8 cellular contexts compared by ENCODE assay signal in the genomic region with DNA sequence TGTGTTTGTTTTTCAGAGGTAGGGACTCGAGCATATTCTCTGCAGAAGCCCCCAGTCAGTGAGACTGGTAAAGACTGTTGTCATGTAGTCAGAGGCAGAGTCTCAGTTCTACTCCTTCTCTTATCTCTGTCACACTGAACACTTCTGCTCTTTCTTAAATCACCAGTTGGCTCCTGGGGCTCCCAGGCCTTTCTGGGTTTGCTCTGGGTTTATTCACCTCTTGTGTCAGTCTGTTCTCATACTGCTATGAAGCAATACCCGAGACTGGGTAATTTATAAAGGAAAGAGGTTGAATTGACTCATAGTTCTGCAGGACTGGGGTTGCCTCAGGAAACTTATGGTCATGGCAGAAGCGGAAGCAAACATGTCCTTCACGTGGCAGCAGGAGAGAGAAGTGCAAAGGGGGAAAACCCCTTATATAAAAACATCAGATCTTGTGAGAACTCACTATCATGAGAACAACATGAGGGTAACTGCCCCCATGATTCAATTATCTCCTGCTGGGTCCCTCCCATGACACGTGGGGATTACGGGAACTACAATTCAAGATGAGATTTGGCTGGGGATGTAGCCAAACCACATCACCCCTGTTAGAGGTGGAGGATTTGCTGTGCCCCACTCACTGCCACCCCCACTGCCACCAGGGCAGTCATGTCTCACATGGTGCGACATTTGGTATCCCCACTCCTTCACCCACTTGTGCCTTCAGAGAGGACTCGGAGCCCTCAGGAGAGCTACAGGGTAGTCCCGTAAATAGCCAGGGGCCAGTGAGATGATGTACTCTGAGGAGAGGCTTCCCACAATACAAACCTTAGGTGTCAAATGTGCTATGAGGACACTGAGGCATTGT. TPM values are rescaled to one million over a fixed set of nuclear protein-coding genes. Genes with fewer than 3 reads are reported as not detected.
DNase-seq lines count a peak whose midpoint lies in the region; ATAC-seq, FAIRE-seq and TF ChIP-seq lines count a peak whose summit lies in the region.

No MANE protein-coding gene starts in this region.

- in situ Hi-C loops in K562 (cut with MboI) = no loop called here

- DNase-seq in T-helper 22 cell (ENCODE audit: low read depth) (peak; percentile 75), K562 (ENCODE audit: extremely low read depth in 1 of 4, low spot score in 3 of 4) (no peak), putamen (ENCODE audit: low spot score) (peak; percentile 22), ovary (no peak), NCI-H1436 (lab: John Stamatoyannopoulos, UW) (no peak), H7 (no peak)

- H3K4me1 ChIP-seq in K562 (replicated peaks in 1 of 2; ENCODE audit: control insufficient read depth in 2 of 2, insufficient read depth in 2 of 2, low read length in 2 of 2) = no peaks in the 10 kb centered on the region
- no peaks in the 10 kb centered on the region for H3K4me1 ChIP-seq in ovary (ENCODE audit: insufficient read depth)

- intact Hi-C loops in K562 (cut with micrococcal nuclease) = no loop called here
- intact Hi-C loops in ovary (cut with DNase I) = no loop called here

- H3K9me3 ChIP-seq in K562 (replicated peaks; ENCODE audit: control insufficient read depth, insufficient read depth, low read depth, low read length) (no peaks in the 10 kb centered on the region), ovary (no peaks in the 10 kb centered on the region)

- no peaks in the 10 kb centered on the region for H4K20me1 ChIP-seq in K562 (replicated peaks; ENCODE audit: control insufficient read depth, insufficient read depth, low read length)

- H3K4me3 ChIP-seq in K562 (no peak overlapping the region), ovary (no peak overlapping the region), H7 (ENCODE audit: insufficient read depth, low read depth, low read length) (no peak overlapping the region)

- H3K36me3 ChIP-seq in K562 (ENCODE audit: control insufficient read depth, insufficient read depth, low read length) = no peaks in the 10 kb centered on the region
- H3K36me3 ChIP-seq in ovary = no peaks in the 10 kb centered on the region
- no peaks in the 10 kb centered on the region for H3K36me3 ChIP-seq in H7 (replicated peaks; ENCODE audit: control insufficient read depth, insufficient read depth, low read length)

- no peak for TF ChIP-seq POLR2A in K562 (conservative IDR thresholded peaks at IDR 0.05)
- no peak for TF ChIP-seq POLR2A in ovary (IDR thresholded peaks at IDR 0.05)

- no peak for TF ChIP-seq RAD21 in K562 (CRISPR knock-in tag; conservative IDR thresholded peaks at IDR 0.05 in 1 of 2, IDR thresholded peaks at IDR 0.05 in 1 of 2)

- no peak overlapping the region for H3K4me2 ChIP-seq in K562 (ENCODE audit: insufficient read depth, low read length)

- 39% methylated on average over 9 of the region's 9 CpGs for WGBS in K562 (ENCODE audit: insufficient coverage, low coverage, missing lambda C conversion rate)
- WGBS in ovary, 3 donors = 86 to 93% (median 91%) methylated on average over 9 of the region's 9 CpGs

- no peaks in the 10 kb centered on the region for H3K79me2 ChIP-seq in K562 (ENCODE audit: control insufficient read depth, insufficient read depth, low read length)

- H3K27ac ChIP-seq in K562 (ENCODE audit: extremely low read depth, low read depth, low read length) = no peak overlapping the region
- no peak overlapping the region for H3K27ac ChIP-seq in ovary

- no peak overlapping the region for H2AFZ ChIP-seq in K562 (ENCODE audit: low read depth, low read length)

- POLR2A ChIA-PET in K562 (lab: Yijun Ruan, JAX) = interaction anchor here (0.6 kb wide), 1 partner anchor 470 kb away, joined by 3 read pairs; no protein-coding TSS in a partner anchor

- peak; percentile 84 for ATAC-seq in GM18907 (IDR thresholded peaks at IDR 0.05; ENCODE audit: unreplicated experiment)
- peak; percentile 85 for ATAC-seq in HG03060 (IDR thresholded peaks at IDR 0.05; ENCODE audit: low read depth, unreplicated experiment)
- ATAC-seq in K562 = peak; percentile 22; the same call in 1 of the 3 replicates

- H3K9me1 ChIP-seq in K562 (ENCODE audit: control insufficient read depth, insufficient read depth, low read length) = no peaks in the 10 kb centered on the region

- TF ChIP-seq CTCF in K562 (IDR thresholded peaks at IDR 0.05 in 2 of 3, conservative IDR thresholded peaks at IDR 0.05 in 1 of 3; ENCODE audit: insufficient read depth in 2 of 3, low read depth in 1 of 3, low read length in 3 of 3) (no peak), ovary (IDR thresholded peaks at IDR 0.05) (no peak)

- no peaks in the 10 kb centered on the region for H3K27me3 ChIP-seq in K562 (ENCODE audit: control insufficient read depth in 2 of 2, insufficient read depth in 2 of 2, low read length in 2 of 2)
- no peaks in the 10 kb centered on the region for H3K27me3 ChIP-seq in ovary
- H3K27me3 ChIP-seq in H7 (ENCODE audit: control insufficient read depth, insufficient read depth, low read length) = no peaks in the 10 kb centered on the region

- FAIRE-seq in K562 (lab: Jason Lieb, UNC) = no peak

- CTCF ChIA-PET in K562 (lab: Yijun Ruan, JAX; ENCODE audit: low intra/inter-chr PET ratio) = no interaction called here

- BruUV-seq in K562 (replicated peaks; lab: Mats Ljungman, UMichigan) = no TSS peak

- H3K9ac ChIP-seq in K562 (ENCODE audit: insufficient read depth in 1 of 2, low read depth in 2 of 2, low read length in 2 of 2) = no peak overlapping the region

- TF ChIP-seq EP300 in K562 (IDR thresholded peaks at IDR 0.05; ENCODE audit: low read length) (no peak), ovary (IDR thresholded peaks at IDR 0.05) (no peak)

TF ChIP-seq in K562, 482 proteins besides CTCF, POLR2A, EP300 and RAD21:
- peak; percentile 17; the same call in 1 of the 2 replicates for TF ChIP-seq CEBPB (tag; IDR thresholded peaks at IDR 0.05)
- no peak for TF ChIP-seq TAF15 (IDR thresholded peaks at IDR 0.05; ENCODE audit: low read depth, low read length)
- peak; percentile 53; the same call in 1 of the 2 replicates for TF ChIP-seq ZNF766 (CRISPR knock-in tag; conservative IDR thresholded peaks at IDR 0.05)
- TF ChIP-seq CEBPG (CRISPR knock-in tag; IDR thresholded peaks at IDR 0.05) = no peak
- TF ChIP-seq CEBPG (tag; conservative IDR thresholded peaks at IDR 0.05 in 1 of 2, IDR thresholded peaks at IDR 0.05 in 1 of 2) = peak; percentile 71 to 78

RNA-seq across cellular contexts. Expression of a gene that starts 35.9 kb away (rescaled TPM):
- total RNA-seq in K562 (2011; cell fraction: chromatin; rRNA removed; ENCODE audit: low replicate concordance) = 0.40 and 0.49 TPM in 2 replicates
- 0.50 and 0.53 TPM in 2 replicates for total RNA-seq in K562 (2011; cell fraction: nucleolus; rRNA removed)
- total RNA-seq in K562 (2011; cell fraction: nucleoplasm; rRNA removed) = 0.59 and 1.1 TPM in 2 replicates
- 1.8 and 3.6 TPM in 2 replicates for total RNA-seq in K562 (2014; rRNA removed)
- total RNA-seq in K562 (2014; rRNA removed; fragmentation: Illumina TruSeq; extraction: Trizol) = 3.4 and 3.8 TPM in 2 replicates
- 1.9 and 2.0 TPM in 2 replicates for total RNA-seq in K562 (2015; rRNA removed; fragmentation: Illumina TruSeq; extraction: Trizol)
- 2.5 and 4.2 TPM in 2 replicates for total RNA-seq in K562 (2021)
- 0.72 and 2.0 TPM in 2 replicates for polyA plus RNA-seq in K562 (2011; rRNA removed)
- polyA plus RNA-seq in K562 (2011; cell fraction: cytosol; rRNA removed) = 0.69 and 1.8 TPM in 2 replicates
- 0.78 and 1.8 TPM in 2 replicates for polyA plus RNA-seq in K562 (2011; cell fraction: nucleus; rRNA removed)
- 1.9 and 3.4 TPM in 2 replicates for polyA plus RNA-seq in K562 (2012)
- polyA plus RNA-seq in K562 (2014; fragmentation: Illumina TruSeq; extraction: Trizol) = 4.1 and 6.4 TPM in 2 replicates
- under 1 TPM; 0.74 to 0.77 TPM for polyA plus RNA-seq in K562 (2014; fragmentation: Nextera tagmentation; extraction: Ambion mirVana)
- 3.1 and 3.4 TPM in 2 replicates for polyA plus RNA-seq in K562 (2014; rRNA removed)
- polyA minus RNA-seq in K562 (2011; rRNA and poly(A)+ RNA removed) = 0.35 and 2.1 TPM in 2 replicates
- polyA minus RNA-seq in K562 (2011; cell fraction: cytosol; rRNA and poly(A)+ RNA removed) = 0.57 and 0.64 TPM in 2 replicates
- 0.27 and 1.2 TPM in 2 replicates for polyA minus RNA-seq in K562 (2011; cell fraction: nucleus; rRNA and poly(A)+ RNA removed)
- 10 to 100 TPM; 12.0 to 82.7 (median 22.3) TPM for total RNA-seq in ovary
- 10 to 100 TPM; 27.6 to 40.3 TPM for polyA plus RNA-seq in ovary
- 19.5 and 26.2 TPM in 2 replicates for total RNA-seq in H7 (2014; rRNA removed; shearing (Covaris generic))

Comparison
In these comparisons a context has a peak if more than half of its experiments do, and no peak if none do; other contexts are left out.
1. ATAC-seq: peak in every context shown above with its lines; median percentile 85 in HG03060; 84 in GM18907; 22 in K562.
2. DNase-seq: peak in T-helper 22 cell (single experiment) and putamen (single experiment); none in K562 (0 of 4), ovary (0 of 5), NCI-H1436 (single experiment) and H7 (single experiment).